In genomic region chr3:13013151-13013561, GRCh38 we compare ENCODE assay signal across 2 cellular contexts.
TF ChIP-seq lines count a peak whose summit lies in the region.

No MANE protein-coding gene starts in this region.

TF ChIP-seq in liver, 16 proteins besides CTCF, POLR2A, EP300 and RAD21 (continued from another document):
- no peak for TF ChIP-seq REST (IDR thresholded peaks at IDR 0.05)
- TF ChIP-seq HNF4G (IDR thresholded peaks at IDR 0.05) = no peak
- TF ChIP-seq FOXA1 (IDR thresholded peaks at IDR 0.05) = no peak
- no peak for TF ChIP-seq ZBTB33 (IDR thresholded peaks at IDR 0.05)
- no peak for TF ChIP-seq YY1 (IDR thresholded peaks at IDR 0.05)
- no peak for TF ChIP-seq FOXA2 (IDR thresholded peaks at IDR 0.05)
- TF ChIP-seq RXRA (IDR thresholded peaks at IDR 0.05) = no peak
- no peak for TF ChIP-seq EGR1 (IDR thresholded peaks at IDR 0.05; ENCODE audit: low read depth in 2 of 2)

TF ChIP-seq in HepG2, 621 proteins besides CTCF, POLR2A, EP300 and RAD21 (continued from another document):
- TF ChIP-seq SMYD3 (CRISPR knock-in tag; IDR thresholded peaks at IDR 0.05) (no peak), ASH2L (IDR thresholded peaks at IDR 0.05; ENCODE audit: insufficient read length, low read depth, low read length) (no peak), HIVEP1 (CRISPR knock-in tag; IDR thresholded peaks at IDR 0.05) (no peak), ZBED4 (CRISPR knock-in tag; IDR thresholded peaks at IDR 0.05; ENCODE audit: borderline replicate concordance) (no peak), PAX8 (CRISPR knock-in tag; IDR thresholded peaks at IDR 0.05; ENCODE audit: borderline replicate concordance) (no peak), AHDC1 (CRISPR knock-in tag; IDR thresholded peaks at IDR 0.05; ENCODE audit: borderline replicate concordance) (no peak), ZFP41 (CRISPR knock-in tag; IDR thresholded peaks at IDR 0.05; ENCODE audit: borderline replicate concordance) (no peak), PHB2 (IDR thresholded peaks at IDR 0.05; ENCODE audit: partially characterized antibody) (no peak), KDM6A (CRISPR knock-in tag; IDR thresholded peaks at IDR 0.05; ENCODE audit: low read depth) (no peak), TIGD3 (CRISPR knock-in tag; IDR thresholded peaks at IDR 0.05; ENCODE audit: borderline replicate concordance) (no peak), RERE (CRISPR knock-in tag; IDR thresholded peaks at IDR 0.05; ENCODE audit: low read depth) (no peak)
